ENCODE assay signal across 9 cellular contexts in the genomic region with DNA sequence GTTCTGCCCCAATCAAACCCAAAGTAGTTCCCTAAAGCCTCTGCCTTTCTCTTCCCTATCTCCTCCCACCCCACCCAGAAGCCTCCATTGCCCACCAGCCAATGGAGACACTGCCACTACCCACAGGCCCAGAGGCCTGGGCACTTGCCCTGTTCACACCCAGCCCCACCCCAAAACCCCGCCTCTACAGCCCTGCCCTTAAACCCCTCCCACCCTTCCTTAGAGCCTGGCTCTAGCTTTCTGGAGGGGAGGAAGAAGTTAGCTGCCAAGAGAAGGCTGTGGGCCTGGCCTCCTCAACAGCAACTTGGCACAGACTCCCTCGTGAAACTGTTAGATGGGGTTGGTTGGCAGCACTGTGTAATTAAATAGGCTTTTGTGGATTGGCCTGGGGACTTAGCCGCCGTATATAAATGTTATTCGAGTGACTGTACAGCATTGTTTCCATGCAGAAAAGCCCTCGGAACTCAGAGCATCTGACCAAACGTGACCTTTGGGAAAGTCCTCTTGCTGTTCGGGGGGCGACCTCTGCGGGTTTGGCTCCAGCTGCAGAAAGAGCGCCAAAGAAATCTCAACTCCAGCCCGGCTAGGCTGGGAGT. TPM values are rescaled to one million over a fixed set of nuclear protein-coding genes. Genes with fewer than 3 reads are reported as not detected.
DNase-seq lines count a peak whose midpoint lies in the region; ATAC-seq and TF ChIP-seq lines count a peak whose summit lies in the region.
"Had no signal": no experiment of that assay in that cellular context is flagged by ENCODE, and none has a peak within 500 bp of the region (broad histone marks: within the 10 kb centered on the region; RNA-seq: fewer than 3 reads in every experiment).

No MANE protein-coding gene starts in this region.

- POLR2A ChIA-PET in RWPE1 (lab: Yijun Ruan, JAX; ENCODE audit: low non-redundant PET), result no interaction called here
- POLR2A ChIA-PET in naive thymus-derived CD8-positive, alpha-beta T cell (lab: Charles Lee), result interaction anchor here (0.9 to 5.2 kb wide), 4 partner anchors 11 to 88 kb away, joined by 3 to 52 read pairs (median 7); a partner anchor contains a TSS

- peak overlapping the region; percentile 77 for H3K4me3 Mint-ChIP-seq in activated naive CD4-positive, alpha-beta T cell treated with anti-CD3 and anti-CD28 coated beads, Interleukin-2, amount 10 ng/mL, durations not matched to agents 7 days and 5 days
- peak overlapping the region in 8 of 10 donors; percentile 24 to 96 (median 86) for H3K4me3 Mint-ChIP-seq in naive thymus-derived CD8-positive, alpha-beta T cell

- TF ChIP-seq CTCF in RWPE1 (conservative IDR thresholded peaks at IDR 0.05; ENCODE audit: low read depth) (no peak), epithelial cell of esophagus (IDR thresholded peaks at IDR 0.05; ENCODE audit: insufficient read depth, low read depth, low read length, missing control alignments) (no peak)

- no peaks in the 10 kb centered on the region for H3K36me3 Mint-ChIP-seq in activated naive CD4-positive, alpha-beta T cell treated with anti-CD3 and anti-CD28 coated beads, Interleukin-2, amount 10 ng/mL, durations not matched to agents 7 days and 5 days
- no peaks in the 10 kb centered on the region for H3K36me3 Mint-ChIP-seq in naive thymus-derived CD8-positive, alpha-beta T cell

- no peak overlapping the region for H3K4me3 ChIP-seq in epithelial cell of esophagus (ENCODE audit: low read length)

- CTCF ChIA-PET in activated naive CD4-positive, alpha-beta T cell treated with anti-CD3 and anti-CD28 coated beads, Interleukin-2, amount 10 ng/mL, durations not matched to agents 7 days and 5 days (lab: Charles Lee), result interaction anchor here (0.9 to 4.1 kb wide), 13 partner anchors 11 to 146 kb away, joined by 3 to 45 read pairs (median 4); a partner anchor contains a TSS
- CTCF ChIA-PET in RWPE1 (lab: Yijun Ruan, JAX), result interaction anchor here (0.5 to 2.8 kb wide), 13 partner anchors 11 to 252 kb away, joined by 3 to 18 read pairs (median 5); no protein-coding TSS in a partner anchor

- H3K9me3 Mint-ChIP-seq in activated naive CD4-positive, alpha-beta T cell treated with anti-CD3 and anti-CD28 coated beads, Interleukin-2, amount 10 ng/mL, durations not matched to agents 7 days and 5 days, result no peaks in the 10 kb centered on the region
- no peaks in the 10 kb centered on the region for H3K9me3 Mint-ChIP-seq in naive thymus-derived CD8-positive, alpha-beta T cell

- peak overlapping the region; percentile 86 for H3K27ac ChIP-seq in RWPE1
- H3K27ac ChIP-seq: cardiac muscle cell had no signal

- peaks cover 47% of the 10 kb centered on the region for H3K27me3 Mint-ChIP-seq in activated naive CD4-positive, alpha-beta T cell treated with anti-CD3 and anti-CD28 coated beads, Interleukin-2, amount 10 ng/mL, durations not matched to agents 7 days and 5 days
- peaks cover 0 to 2% (median 0%) of the 10 kb centered on the region in 5 donors for H3K27me3 Mint-ChIP-seq in naive thymus-derived CD8-positive, alpha-beta T cell

- H3K27ac Mint-ChIP-seq in activated naive CD4-positive, alpha-beta T cell treated with anti-CD3 and anti-CD28 coated beads, Interleukin-2, amount 10 ng/mL, durations not matched to agents 7 days and 5 days, result no peak overlapping the region
- peak overlapping the region in 3 of 10 donors; percentile 71 to 92 (median 81) for H3K27ac Mint-ChIP-seq in naive thymus-derived CD8-positive, alpha-beta T cell

- H3K4me1 Mint-ChIP-seq in activated naive CD4-positive, alpha-beta T cell treated with anti-CD3 and anti-CD28 coated beads, Interleukin-2, amount 10 ng/mL, durations not matched to agents 7 days and 5 days, result peaks cover 18% of the 10 kb centered on the region
- H3K4me1 Mint-ChIP-seq in naive thymus-derived CD8-positive, alpha-beta T cell, result peaks cover 5 to 14% (median 12%) of the 10 kb centered on the region in 4 donors

- DNase-seq in activated naive CD4-positive, alpha-beta T cell treated with anti-CD3 and anti-CD28 coated beads, Interleukin-2, amount 10 ng/mL, durations not matched to agents 7 days and 5 days, result no peak
- DNase-seq in activated naive CD4-positive, alpha-beta T cell (lab: John Stamatoyannopoulos, UW), result no peak
- DNase-seq in RWPE1 (ENCODE audit: low spot score) (peak; percentile 68), epithelial cell of esophagus (ENCODE audit: low read depth) (peak; percentile 19), NCI-H2171 (lab: John Stamatoyannopoulos, UW) (no peak), NCI-H1417 treated with DMSO at 0.1 percent for 48 hours (lab: John Stamatoyannopoulos, UW) (no peak), activated gamma-delta T cell (lab: John Stamatoyannopoulos, UW) (no peak)
- DNase-seq in naive thymus-derived CD8-positive, alpha-beta T cell, result no peak

- ATAC-seq in naive thymus-derived CD8-positive, alpha-beta T cell, result no peak

RNA-seq across cellular contexts. Expression of a gene that starts 31.4 kb away (rescaled TPM):
- 1 to 10 TPM; 7.5 to 8.0 TPM for total RNA-seq in naive thymus-derived CD8-positive, alpha-beta T cell
- polyA plus RNA-seq in naive thymus-derived CD8-positive, alpha-beta T cell, result under 1 TPM; 0.08 to 0.48 (median 0.13) TPM

RNA-seq across cellular contexts. Expression of a gene that starts 39.6 kb away (rescaled TPM):
- 100 to 1,000 TPM; 126 to 127 TPM for total RNA-seq in naive thymus-derived CD8-positive, alpha-beta T cell
- 10 to 100 TPM in 1 of 3 donors, 1 to 10 TPM in 2; 6.6 to 10.9 (median 7.3) TPM for polyA plus RNA-seq in naive thymus-derived CD8-positive, alpha-beta T cell

RNA-seq across cellular contexts. Expression of a gene that starts 39.8 kb away (rescaled TPM):
- 10 to 100 TPM; 35.5 to 36.4 TPM for total RNA-seq in naive thymus-derived CD8-positive, alpha-beta T cell
- polyA plus RNA-seq in naive thymus-derived CD8-positive, alpha-beta T cell, result 10 to 100 TPM; 18.8 to 23.8 (median 21.8) TPM

RNA-seq across cellular contexts. Expression of a gene that starts 43.6 kb away (rescaled TPM):
- total RNA-seq in naive thymus-derived CD8-positive, alpha-beta T cell, result 10 to 100 TPM; 28.7 to 29.0 TPM
- polyA plus RNA-seq in naive thymus-derived CD8-positive, alpha-beta T cell, result 10 to 100 TPM; 75.0 to 79.2 (median 75.9) TPM

RNA-seq across cellular contexts. Expression of a gene that starts 47.5 kb away (rescaled TPM):
- 10 to 100 TPM; 58.3 to 59.1 TPM for total RNA-seq in naive thymus-derived CD8-positive, alpha-beta T cell
- polyA plus RNA-seq in naive thymus-derived CD8-positive, alpha-beta T cell, result 10 to 100 TPM; 12.1 to 12.5 (median 12.4) TPM

Comparison
In these comparisons a context has a peak if more than half of its experiments do, and no peak if none do; other contexts are left out.
1. DNase-seq: peak in RWPE1 (single experiment) and epithelial cell of esophagus (single experiment); none in activated naive CD4-positive, alpha-beta T cell treated with anti-CD3 and anti-CD28 coated beads, Interleukin-2, amount 10 ng/mL, durations not matched to agents 7 days and 5 days (single experiment), activated naive CD4-positive, alpha-beta T cell (0 of 4), naive thymus-derived CD8-positive, alpha-beta T cell (0 of 10), NCI-H2171 (single experiment), NCI-H1417 treated with DMSO at 0.1 percent for 48 hours (single experiment) and activated gamma-delta T cell (single experiment).